Comparison of ENCODE assay signal across 2 cellular contexts in genomic region chr2:10435427-10436204, GRCh38.
TF ChIP-seq lines count a peak whose summit lies in the region.

No MANE protein-coding gene starts in this region.

TF ChIP-seq in GM23338, 12 proteins besides CTCF, POLR2A, EP300 and RAD21:
- TF ChIP-seq POLR2AphosphoS5 (IDR thresholded peaks at IDR 0.05; ENCODE audit: low read depth) (no peak), STAT1 (IDR thresholded peaks at IDR 0.05; ENCODE audit: unreplicated experiment) (no peak), JUNB (IDR thresholded peaks at IDR 0.05; ENCODE audit: unreplicated experiment) (no peak), NANOG (IDR thresholded peaks at IDR 0.05; ENCODE audit: borderline replicate concordance) (no peak), ZNF114 (CRISPR knock-in tag; IDR thresholded peaks at IDR 0.05) (no peak), EZH2phosphoT487 (IDR thresholded peaks at IDR 0.05; ENCODE audit: unreplicated experiment) (no peak), EZH2 (IDR thresholded peaks at IDR 0.05; ENCODE audit: low read depth, unreplicated experiment) (no peak), ETS1 (IDR thresholded peaks at IDR 0.05) (no peak), ZNF462 (CRISPR knock-in tag; IDR thresholded peaks at IDR 0.05) (no peak)

TF ChIP-seq in K562, 482 proteins besides CTCF, POLR2A, EP300 and RAD21:
- TF ChIP-seq MAFF (IDR thresholded peaks at IDR 0.05; ENCODE audit: low read length), result no peak
- no peak for TF ChIP-seq HLTF (IDR thresholded peaks at IDR 0.05)
- no peak for TF ChIP-seq ZHX1 (conservative IDR thresholded peaks at IDR 0.05; ENCODE audit: low read length)
- 0 out of 2 replicates have a peak, but pooled peaks have one; percentile 0 for TF ChIP-seq CBFB (CRISPR knock-in tag; IDR thresholded peaks at IDR 0.05)
- no peak for TF ChIP-seq KDM2B (CRISPR knock-in tag; IDR thresholded peaks at IDR 0.05)
- TF ChIP-seq NFE2L1 (tag; IDR thresholded peaks at IDR 0.05; ENCODE audit: borderline replicate concordance, low read depth), result no peak
- TF ChIP-seq AFF4 (CRISPR knock-in tag; IDR thresholded peaks at IDR 0.05), result 0 out of 2 replicates have a peak, but pooled peaks have one; percentile 40
- TF ChIP-seq CREB1 (IDR thresholded peaks at IDR 0.05), result no peak
- no peak for TF ChIP-seq CREB1 (CRISPR knock-in tag; IDR thresholded peaks at IDR 0.05)
- no peak for TF ChIP-seq ZNF277 (CRISPR knock-in tag; IDR thresholded peaks at IDR 0.05; ENCODE audit: borderline replicate concordance)
- TF ChIP-seq TRIM28 (IDR thresholded peaks at IDR 0.05), result no peak
- no peak for TF ChIP-seq ZNF354B (CRISPR knock-in tag; IDR thresholded peaks at IDR 0.05)
TF ChIP-seq in K562: peak in this region for 2.
